31 cellular contexts compared by ENCODE assay signal in the genomic region with DNA sequence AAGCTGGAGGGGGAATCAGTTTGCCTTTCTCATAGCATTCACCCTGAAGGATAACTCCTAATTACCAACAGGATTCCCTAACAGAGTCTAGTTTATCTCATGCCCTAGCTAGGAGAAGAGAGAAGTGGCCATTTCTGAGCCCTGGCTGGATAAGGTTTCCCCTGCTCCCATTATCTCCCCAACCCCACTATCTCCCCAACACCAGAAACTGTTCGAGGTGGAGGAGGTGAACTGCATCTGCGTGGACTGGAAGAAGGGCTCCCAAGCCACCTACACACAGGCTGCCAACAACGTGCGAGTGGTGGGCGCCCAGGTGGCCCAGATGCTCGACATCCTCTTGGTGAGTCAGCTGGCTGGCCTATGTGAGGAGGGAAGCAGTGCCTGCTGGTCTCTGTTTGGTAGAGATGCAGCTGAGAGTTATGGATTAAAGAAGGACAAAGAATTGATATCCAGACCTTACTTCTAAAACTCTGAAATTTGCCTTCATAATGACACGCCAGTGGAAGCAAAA. TPM values are rescaled to one million over a fixed set of nuclear protein-coding genes. Genes with fewer than 3 reads are reported as not detected.
"Had no signal": no experiment of that assay in that cellular context is flagged by ENCODE, and none has a peak within 500 bp of the region (broad histone marks: within the 10 kb centered on the region; RNA-seq: fewer than 3 reads in every experiment).

No MANE protein-coding gene starts in this region.

- H3K4me3 ChIP-seq: stomach, suprapubic skin, testis, thoracic aorta, thyroid gland, tibial artery, tibial nerve, transverse colon, upper lobe of left lung, upper lobe of right lung, uterus, vagina had no signal

- H3K9me3 ChIP-seq: stomach, suprapubic skin, testis, thoracic aorta, thyroid gland, tibial artery, tibial nerve, transverse colon, upper lobe of left lung, upper lobe of right lung, uterus, vagina had no signal

- FAIRE-seq: urothelium cell line had no signal

- H3K27me3 ChIP-seq: suprapubic skin, testis, thyroid gland, tibial nerve, transverse colon, upper lobe of left lung, upper lobe of right lung, uterus, vagina had no signal

- H3K36me3 ChIP-seq: stomach, suprapubic skin, thoracic aorta, thyroid gland, tibial artery, tibial nerve, transverse colon, upper lobe of left lung, upper lobe of right lung, uterus, vagina had no signal

- H3K4me1 ChIP-seq: suprapubic skin, testis, thyroid gland, tibial artery, tibial nerve, upper lobe of right lung, uterus, vagina had no signal

- DNase-seq: stimulated activated CD4-positive, alpha-beta T cell treated with anti-CD3 and anti-CD28 coated beads, Interleukin-2, amount 100 ng/mL, for 48 hours; stimulated activated CD4-positive, alpha-beta T cell treated with anti-CD3 and anti-CD28 coated beads, Interleukin-4, amount 100 ng/mL, for 1 hour; stimulated activated CD4-positive, alpha-beta T cell treated with anti-CD3 and anti-CD28 coated beads, Interleukin-4, amount 100 ng/mL, for 24 hours; stimulated activated CD4-positive, alpha-beta T cell treated with anti-CD3 and anti-CD28 coated beads, Interleukin-4, amount 100 ng/mL, for 4 hours; stimulated activated CD8-positive, alpha-beta memory T cell treated with anti-CD3 and anti-CD28 coated beads, Interleukin-4, amount 100 ng/mL, for 48 hours; stimulated activated naive B cell treated with anti-CD40 and anti-IgM and Interleukin-4, amounts not matched to agents 10 μg/mL and 1 μg/mL and 100 μg/mL, for 72 hours; stimulated activated naive CD4-positive, alpha-beta T cell; stimulated activated naive CD4-positive, alpha-beta T cell treated with Interleukin-2 at 50 U/mL for 16 hours; stimulated activated naive CD8-positive, alpha-beta T cell treated with anti-CD3 and anti-CD28 coated beads, Interleukin-15, amount 100 ng/mL, for 72 hours; stimulated activated naive CD8-positive, alpha-beta T cell treated with anti-CD3 and anti-CD28 coated beads, Interleukin-15, Interleukin-2, amounts not matched to agents 100 U/mL and 50 U/mL, for 24 hours; stomach; substantia nigra; testis; thyroid gland; tibial artery; transverse colon; trophoblast cell; upper lobe of right lung; uterus had no signal

- ATAC-seq: stimulated activated effector memory CD8-positive, alpha-beta T cell treated with anti-CD3 and anti-CD28 coated beads, Interleukin-12 subunit alpha, Interleukin-12 subunit beta, amount 100 ng/mL, for 72 hours; stimulated activated memory B cell treated with anti-CD40 and anti-IgM and Interleukin-4, amounts not matched to agents 10 μg/mL and 1 μg/mL and 100 μg/mL, for 72 hours; stimulated activated naive B cell treated with anti-CD40 and anti-IgM and Interleukin-4, amounts not matched to agents 10 μg/mL and 1 μg/mL and 100 μg/mL, for 72 hours; stimulated activated naive CD8-positive, alpha-beta T cell treated with anti-CD3 and anti-CD28 coated beads, Interleukin-15, amount 100 ng/mL, for 72 hours; stimulated activated naive CD8-positive, alpha-beta T cell treated with anti-CD3 and anti-CD28 coated beads, Interleukin-15, Interleukin-2, amounts not matched to agents 100 U/mL and 50 U/mL, for 24 hours; upper lobe of right lung had no signal

- H3K27ac ChIP-seq: stomach, suprapubic skin, testis, thoracic aorta, thyroid gland, tibial artery, tibial nerve, transverse colon, upper lobe of left lung, upper lobe of right lung, uterus, vagina had no signal

RNA-seq across cellular contexts. Expression of a gene that starts 3.8 kb away (rescaled TPM):
- total RNA-seq: stomach, subcutaneous adipose tissue, suprapubic skin, temporal lobe, testis, thyroid gland, transverse colon, upper lobe of right lung, ureter, urinary bladder, uterus, vagina had no signal

RNA-seq across cellular contexts. Expression of a gene that starts 26.2 kb away (rescaled TPM):
- total RNA-seq: subcutaneous adipose tissue, suprapubic skin, temporal lobe, thyroid gland, upper lobe of right lung, ureter, urinary bladder, uterus, vagina had no signal

RNA-seq across cellular contexts. Expression of a gene that starts 48.8 kb away (rescaled TPM):
- total RNA-seq: stomach, subcutaneous adipose tissue, suprapubic skin, temporal lobe, thyroid gland, transverse colon, upper lobe of right lung, ureter, urinary bladder, uterus, vagina had no signal
